ENCODE assay signal across 1 cellular context in the genomic region with DNA sequence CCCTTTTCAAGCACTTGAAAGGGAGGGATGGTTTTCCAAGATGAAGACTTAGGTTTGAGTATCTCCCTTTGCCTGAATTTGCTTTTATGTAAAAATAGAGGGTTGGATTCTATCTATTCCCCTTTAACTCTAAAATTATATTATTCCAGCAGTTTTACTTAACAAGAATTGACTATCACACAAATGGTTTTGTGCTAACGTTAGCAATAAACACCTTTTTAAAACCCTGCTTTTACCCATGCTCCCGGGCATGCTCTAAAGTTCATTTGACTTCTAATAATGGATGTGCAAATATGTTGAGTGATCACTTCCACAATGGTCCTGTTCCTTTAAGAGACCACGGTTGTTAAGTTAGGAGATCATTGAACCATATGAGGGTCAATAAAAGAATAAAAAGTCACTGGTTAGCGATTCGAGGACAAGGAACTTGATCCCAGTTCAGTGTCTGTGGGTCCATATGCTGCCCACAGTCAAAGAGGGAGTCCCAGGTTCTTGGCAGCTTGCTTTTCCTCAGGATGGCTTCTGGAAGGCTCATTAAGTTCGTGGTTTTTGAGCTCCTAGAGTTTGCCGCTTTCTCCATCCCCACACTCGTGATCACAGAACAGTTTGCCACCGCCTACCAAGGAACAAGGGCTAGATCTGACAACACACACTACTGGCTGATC.
TF ChIP-seq lines count a peak whose summit lies in the region.

A gene with protein sequence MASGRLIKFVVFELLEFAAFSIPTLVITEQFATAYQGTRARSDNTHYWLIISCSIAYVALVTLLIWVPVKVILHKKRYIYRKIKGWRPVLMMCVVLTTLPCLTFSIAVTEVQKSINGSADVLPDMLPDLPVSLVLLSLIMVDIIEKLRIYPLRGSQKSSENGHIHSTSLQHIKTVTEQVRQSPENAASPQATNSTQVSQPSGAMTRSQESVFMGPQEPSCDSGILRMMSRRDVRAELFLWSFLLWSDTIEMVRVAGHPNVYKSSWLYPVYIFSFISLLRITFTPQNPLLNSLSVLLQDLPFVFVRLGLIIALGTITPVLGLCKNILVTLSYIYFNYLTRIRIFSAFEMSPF (plus strand): TSS at position 421 of the 665 bp plus-strand sequence. CDS start 95 bp downstream, at position 516.

TF ChIP-seq in HepG2, 621 proteins besides CTCF, POLR2A, EP300 and RAD21:
- TF ChIP-seq MAFK (conservative IDR thresholded peaks at IDR 0.05 in 1 of 2, IDR thresholded peaks at IDR 0.05 in 1 of 2; ENCODE audit: low read length in 2 of 2): peak; percentile 31 to 75; a peak in 3 of 4 replicates
- TF ChIP-seq, protein P1, sequence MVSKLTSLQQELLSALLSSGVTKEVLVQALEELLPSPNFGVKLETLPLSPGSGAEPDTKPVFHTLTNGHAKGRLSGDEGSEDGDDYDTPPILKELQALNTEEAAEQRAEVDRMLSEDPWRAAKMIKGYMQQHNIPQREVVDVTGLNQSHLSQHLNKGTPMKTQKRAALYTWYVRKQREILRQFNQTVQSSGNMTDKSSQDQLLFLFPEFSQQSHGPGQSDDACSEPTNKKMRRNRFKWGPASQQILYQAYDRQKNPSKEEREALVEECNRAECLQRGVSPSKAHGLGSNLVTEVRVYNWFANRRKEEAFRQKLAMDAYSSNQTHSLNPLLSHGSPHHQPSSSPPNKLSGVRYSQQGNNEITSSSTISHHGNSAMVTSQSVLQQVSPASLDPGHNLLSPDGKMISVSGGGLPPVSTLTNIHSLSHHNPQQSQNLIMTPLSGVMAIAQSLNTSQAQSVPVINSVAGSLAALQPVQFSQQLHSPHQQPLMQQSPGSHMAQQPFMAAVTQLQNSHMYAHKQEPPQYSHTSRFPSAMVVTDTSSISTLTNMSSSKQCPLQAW (CRISPR knock-in tag; IDR thresholded peaks at IDR 0.05): no peak
- no peak for TF ChIP-seq RXRB (CRISPR knock-in tag; IDR thresholded peaks at IDR 0.05; ENCODE audit: borderline replicate concordance)
- peak; percentile 52 for TF ChIP-seq MAFF (IDR thresholded peaks at IDR 0.05; ENCODE audit: low read depth, low read length)
- TF ChIP-seq, protein P2, sequence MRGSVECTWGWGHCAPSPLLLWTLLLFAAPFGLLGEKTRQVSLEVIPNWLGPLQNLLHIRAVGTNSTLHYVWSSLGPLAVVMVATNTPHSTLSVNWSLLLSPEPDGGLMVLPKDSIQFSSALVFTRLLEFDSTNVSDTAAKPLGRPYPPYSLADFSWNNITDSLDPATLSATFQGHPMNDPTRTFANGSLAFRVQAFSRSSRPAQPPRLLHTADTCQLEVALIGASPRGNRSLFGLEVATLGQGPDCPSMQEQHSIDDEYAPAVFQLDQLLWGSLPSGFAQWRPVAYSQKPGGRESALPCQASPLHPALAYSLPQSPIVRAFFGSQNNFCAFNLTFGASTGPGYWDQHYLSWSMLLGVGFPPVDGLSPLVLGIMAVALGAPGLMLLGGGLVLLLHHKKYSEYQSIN (CRISPR knock-in tag; IDR thresholded peaks at IDR 0.05; ENCODE audit: borderline replicate concordance): no peak
- TF ChIP-seq, protein P3, sequence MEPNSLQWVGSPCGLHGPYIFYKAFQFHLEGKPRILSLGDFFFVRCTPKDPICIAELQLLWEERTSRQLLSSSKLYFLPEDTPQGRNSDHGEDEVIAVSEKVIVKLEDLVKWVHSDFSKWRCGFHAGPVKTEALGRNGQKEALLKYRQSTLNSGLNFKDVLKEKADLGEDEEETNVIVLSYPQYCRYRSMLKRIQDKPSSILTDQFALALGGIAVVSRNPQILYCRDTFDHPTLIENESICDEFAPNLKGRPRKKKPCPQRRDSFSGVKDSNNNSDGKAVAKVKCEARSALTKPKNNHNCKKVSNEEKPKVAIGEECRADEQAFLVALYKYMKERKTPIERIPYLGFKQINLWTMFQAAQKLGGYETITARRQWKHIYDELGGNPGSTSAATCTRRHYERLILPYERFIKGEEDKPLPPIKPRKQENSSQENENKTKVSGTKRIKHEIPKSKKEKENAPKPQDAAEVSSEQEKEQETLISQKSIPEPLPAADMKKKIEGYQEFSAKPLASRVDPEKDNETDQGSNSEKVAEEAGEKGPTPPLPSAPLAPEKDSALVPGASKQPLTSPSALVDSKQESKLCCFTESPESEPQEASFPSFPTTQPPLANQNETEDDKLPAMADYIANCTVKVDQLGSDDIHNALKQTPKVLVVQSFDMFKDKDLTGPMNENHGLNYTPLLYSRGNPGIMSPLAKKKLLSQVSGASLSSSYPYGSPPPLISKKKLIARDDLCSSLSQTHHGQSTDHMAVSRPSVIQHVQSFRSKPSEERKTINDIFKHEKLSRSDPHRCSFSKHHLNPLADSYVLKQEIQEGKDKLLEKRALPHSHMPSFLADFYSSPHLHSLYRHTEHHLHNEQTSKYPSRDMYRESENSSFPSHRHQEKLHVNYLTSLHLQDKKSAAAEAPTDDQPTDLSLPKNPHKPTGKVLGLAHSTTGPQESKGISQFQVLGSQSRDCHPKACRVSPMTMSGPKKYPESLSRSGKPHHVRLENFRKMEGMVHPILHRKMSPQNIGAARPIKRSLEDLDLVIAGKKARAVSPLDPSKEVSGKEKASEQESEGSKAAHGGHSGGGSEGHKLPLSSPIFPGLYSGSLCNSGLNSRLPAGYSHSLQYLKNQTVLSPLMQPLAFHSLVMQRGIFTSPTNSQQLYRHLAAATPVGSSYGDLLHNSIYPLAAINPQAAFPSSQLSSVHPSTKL (CRISPR knock-in tag; IDR thresholded peaks at IDR 0.05): no peak
- 0 out of 2 replicates have a peak, but pooled peaks have one; percentile 42 for TF ChIP-seq ZNF7 (CRISPR knock-in tag; IDR thresholded peaks at IDR 0.05)
- no peak for TF ChIP-seq SP5 (CRISPR knock-in tag; IDR thresholded peaks at IDR 0.05; ENCODE audit: borderline replicate concordance, low read depth)
